22 cellular contexts compared by ENCODE assay signal in genomic region chr9:120888626-120889025, GRCh38. TPM values are rescaled to one million over a fixed set of nuclear protein-coding genes. Genes with fewer than 3 reads are reported as not detected.
DNase-seq lines count a peak whose midpoint lies in the region; ATAC-seq lines count a peak whose summit lies in the region.
"Had no signal": no experiment of that assay in that cellular context is flagged by ENCODE, and none has a peak within 500 bp of the region (broad histone marks: within the 10 kb centered on the region; RNA-seq: fewer than 3 reads in every experiment).

No MANE protein-coding gene starts in this region.

- H3K36me3 Mint-ChIP-seq in activated CD4-positive, alpha-beta T cell treated with anti-CD3 and anti-CD28 coated beads for 36 hours (ENCODE audit: low read depth) = peaks cover 16% of the 10 kb centered on the region
- peaks cover 10% of the 10 kb centered on the region for H3K36me3 Mint-ChIP-seq in activated CD4-positive, alpha-beta memory T cell treated with anti-CD3 and anti-CD28 coated beads for 36 hours
- peaks cover 7% of the 10 kb centered on the region for H3K36me3 Mint-ChIP-seq in central memory CD8-positive, alpha-beta T cell (ENCODE audit: insufficient read depth)

- CTCF ChIA-PET in activated CD4-positive, alpha-beta T cell treated with anti-CD3 and anti-CD28 coated beads for 36 hours (lab: Charles Lee) = interaction anchor here (1.2 kb wide), 1 partner anchor 45 kb away, joined by 3 read pairs; no protein-coding TSS in a partner anchor
- CTCF ChIA-PET in activated CD4-positive, alpha-beta memory T cell treated with anti-CD3 and anti-CD28 coated beads for 36 hours (lab: Charles Lee) = interaction anchor here (1.1 to 4.4 kb wide), 2 partner anchors 9 to 93 kb away, joined by 3 to 21 read pairs; no protein-coding TSS in a partner anchor

- H3K27me3 ChIP-seq in BLaER1 = no peaks in the 10 kb centered on the region
- H3K27me3 ChIP-seq in MG63 = no peaks in the 10 kb centered on the region
- H3K27me3 ChIP-seq: stomach, thyroid gland had no signal

- H3K4me2 ChIP-seq in BLaER1 = peak overlapping the region; percentile 89

- no peaks in the 10 kb centered on the region for H3K36me3 ChIP-seq in BLaER1
- no peaks in the 10 kb centered on the region for H3K36me3 ChIP-seq in MG63
- H3K36me3 ChIP-seq: left ventricle myocardium inferior, stomach, thyroid gland had no signal

- ATAC-seq in activated CD4-positive, alpha-beta T cell treated with anti-CD3 and anti-CD28 coated beads for 36 hours = no peak
- ATAC-seq in central memory CD8-positive, alpha-beta T cell (replicated peaks; ENCODE audit: extremely low read depth, poor library complexity, severe bottlenecking) = no peak
- no peak for ATAC-seq in GM18909 (IDR thresholded peaks at IDR 0.05; ENCODE audit: poor library complexity, unreplicated experiment)
- ATAC-seq: Panc1 had no signal

- no peak overlapping the region for H3K4me3 Mint-ChIP-seq in activated CD4-positive, alpha-beta T cell treated with anti-CD3 and anti-CD28 coated beads for 36 hours
- no peak overlapping the region for H3K4me3 Mint-ChIP-seq in activated CD4-positive, alpha-beta memory T cell treated with anti-CD3 and anti-CD28 coated beads for 36 hours
- H3K4me3 Mint-ChIP-seq in central memory CD8-positive, alpha-beta T cell = no peak overlapping the region
- H3K4me3 Mint-ChIP-seq: activated B cell treated with CpG ODN at 0.5 μM for 24 hours, H9 had no signal

- POLR2A ChIA-PET in activated CD4-positive, alpha-beta T cell treated with anti-CD3 and anti-CD28 coated beads for 36 hours (lab: Charles Lee) = interaction anchor here (0.6 to 0.7 kb wide), 2 partner anchors 9 to 33 kb away, joined by 3 to 5 read pairs; no protein-coding TSS in a partner anchor
- POLR2A ChIA-PET in activated CD4-positive, alpha-beta memory T cell treated with anti-CD3 and anti-CD28 coated beads for 36 hours (lab: Charles Lee) = interaction anchor here (1.3 kb wide), 1 partner anchor 16 kb away, joined by 3 read pairs; no protein-coding TSS in a partner anchor

- intact Hi-C loops in activated CD4-positive, alpha-beta T cell treated with anti-CD3 and anti-CD28 coated beads for 36 hours (cut with DNase I, micrococcal nuclease) = no loop called here
- intact Hi-C loops in activated CD4-positive, alpha-beta memory T cell treated with anti-CD3 and anti-CD28 coated beads for 36 hours (cut with micrococcal nuclease) = no loop called here

- H3K4me3 ChIP-seq in BLaER1 = no peak overlapping the region
- H3K4me3 ChIP-seq in MG63 = no peak overlapping the region
- H3K4me3 ChIP-seq: left ventricle myocardium inferior, stomach, thyroid gland had no signal

- H3K4me1 ChIP-seq in BLaER1 = peaks cover 100% of the 10 kb centered on the region
- H3K4me1 ChIP-seq: left ventricle myocardium inferior, thyroid gland had no signal

- H3K27me3 Mint-ChIP-seq in activated CD4-positive, alpha-beta T cell treated with anti-CD3 and anti-CD28 coated beads for 36 hours = no peaks in the 10 kb centered on the region
- no peaks in the 10 kb centered on the region for H3K27me3 Mint-ChIP-seq in activated CD4-positive, alpha-beta memory T cell treated with anti-CD3 and anti-CD28 coated beads for 36 hours
- no peaks in the 10 kb centered on the region for H3K27me3 Mint-ChIP-seq in central memory CD8-positive, alpha-beta T cell

- H3K9me3 ChIP-seq in BLaER1 = no peaks in the 10 kb centered on the region
- H3K9me3 ChIP-seq in MG63 = no peaks in the 10 kb centered on the region
- H3K9me3 ChIP-seq: left ventricle myocardium inferior, stomach, thyroid gland had no signal

- peak overlapping the region; percentile 93 for H3K27ac ChIP-seq in BLaER1
- H3K27ac ChIP-seq: thyroid gland had no signal

- peaks cover 77% of the 10 kb centered on the region for H3K4me1 Mint-ChIP-seq in activated CD4-positive, alpha-beta T cell treated with anti-CD3 and anti-CD28 coated beads for 36 hours
- peaks cover 75% of the 10 kb centered on the region for H3K4me1 Mint-ChIP-seq in activated CD4-positive, alpha-beta memory T cell treated with anti-CD3 and anti-CD28 coated beads for 36 hours (ENCODE audit: low read depth)
- H3K4me1 Mint-ChIP-seq in central memory CD8-positive, alpha-beta T cell = peaks cover 55% of the 10 kb centered on the region

- H3K9ac ChIP-seq in BLaER1 = no peak overlapping the region

- H3K9me3 Mint-ChIP-seq in activated CD4-positive, alpha-beta T cell treated with anti-CD3 and anti-CD28 coated beads for 36 hours (ENCODE audit: low read depth) = peaks cover 2% of the 10 kb centered on the region
- no peaks in the 10 kb centered on the region for H3K9me3 Mint-ChIP-seq in activated CD4-positive, alpha-beta memory T cell treated with anti-CD3 and anti-CD28 coated beads for 36 hours
- H3K9me3 Mint-ChIP-seq in central memory CD8-positive, alpha-beta T cell = no peaks in the 10 kb centered on the region
- H3K9me3 Mint-ChIP-seq: activated B cell treated with CpG ODN at 0.5 μM for 24 hours, H9 had no signal

- DNase-seq in activated CD4-positive, alpha-beta T cell treated with anti-CD3 and anti-CD28 coated beads for 36 hours = no peak
- DNase-seq in activated CD4-positive, alpha-beta T cell treated with anti-CD3 and anti-CD28 coated beads for 1 hour = no peak
- no peak for DNase-seq in activated CD4-positive, alpha-beta memory T cell treated with anti-CD3 and anti-CD28 coated beads for 36 hours
- DNase-seq in central memory CD8-positive, alpha-beta T cell (ENCODE audit: low spot score in 2 of 2) = no peak
- no peak for DNase-seq in HK-2 (ENCODE audit: unreplicated experiment)
- DNase-seq in MG63 = no peak
- DNase-seq: activated B cell treated with CpG ODN at 0.5 μM for 24 hours, amygdala, DMS53, glutamatergic neuron, H9, left ventricle myocardium inferior, mesendoderm, NCI-H1105, NCI-H1930, NCI-H526 treated with DMSO at 0.1 percent for 48 hours, SHP77, stomach, thyroid gland had no signal

- H4K20me1 ChIP-seq in BLaER1 = no peaks in the 10 kb centered on the region

- peak overlapping the region; percentile 100 for H3K27ac Mint-ChIP-seq in activated CD4-positive, alpha-beta T cell treated with anti-CD3 and anti-CD28 coated beads for 36 hours
- H3K27ac Mint-ChIP-seq in activated CD4-positive, alpha-beta memory T cell treated with anti-CD3 and anti-CD28 coated beads for 36 hours = peak overlapping the region; percentile 95
- H3K27ac Mint-ChIP-seq in central memory CD8-positive, alpha-beta T cell (ENCODE audit: low read depth) = peak overlapping the region; percentile 86
- H3K27ac Mint-ChIP-seq: activated B cell treated with CpG ODN at 0.5 μM for 24 hours, H9 had no signal

RNA-seq across cellular contexts. Expression of gene PHF19, which starts 11.6 kb away (rescaled TPM):
- total RNA-seq in activated CD4-positive, alpha-beta T cell treated with anti-CD3 and anti-CD28 coated beads for 36 hours = 100 to 1,000 TPM; 168 to 169 TPM
- total RNA-seq in activated CD4-positive, alpha-beta memory T cell treated with anti-CD3 and anti-CD28 coated beads for 36 hours = 100 to 1,000 TPM; 183 to 189 TPM
- total RNA-seq in MG63 (2014; rRNA removed; shearing (Covaris generic); ENCODE audit: low replicate concordance) = 51.5 and 76.6 TPM in 2 replicates

RNA-seq across cellular contexts. Expression of gene TRAF1, which starts 38.0 kb away (rescaled TPM):
- 100 to 1,000 TPM; 103 to 113 TPM for total RNA-seq in activated CD4-positive, alpha-beta T cell treated with anti-CD3 and anti-CD28 coated beads for 36 hours
- total RNA-seq in activated CD4-positive, alpha-beta memory T cell treated with anti-CD3 and anti-CD28 coated beads for 36 hours = 100 to 1,000 TPM; 124 TPM
- total RNA-seq in MG63 (2014; rRNA removed; shearing (Covaris generic); ENCODE audit: low replicate concordance) = 0.67 and 0.79 TPM in 2 replicates

RNA-seq across cellular contexts. Expression of gene PSMD5, which starts 45.9 kb away (rescaled TPM):
- total RNA-seq in activated CD4-positive, alpha-beta T cell treated with anti-CD3 and anti-CD28 coated beads for 36 hours = 10 to 100 TPM; 53.5 to 58.3 TPM
- 10 to 100 TPM; 69.7 to 71.0 TPM for total RNA-seq in activated CD4-positive, alpha-beta memory T cell treated with anti-CD3 and anti-CD28 coated beads for 36 hours
- 20.4 and 29.1 TPM in 2 replicates for total RNA-seq in MG63 (2014; rRNA removed; shearing (Covaris generic); ENCODE audit: low replicate concordance)

Comparison
In these comparisons a context has a peak if more than half of its experiments do, and no peak if none do; other contexts are left out.
1. RNA of gene TRAF1, which starts 38.0 kb away (total RNA-seq): 124 TPM in activated CD4-positive, alpha-beta memory T cell treated with anti-CD3 and anti-CD28 coated beads for 36 hours and 103 to 113 TPM in activated CD4-positive, alpha-beta T cell treated with anti-CD3 and anti-CD28 coated beads for 36 hours; 0.67 to 0.79 TPM in MG63; every median in the first group is over 10 times any median in the second.
2. Peak in every context shown above with its lines, with median percentiles within 50 percentile points of each other: H3K27ac Mint-ChIP-seq.